Comparison of ENCODE assay signal across 24 cellular contexts in the genomic region with DNA sequence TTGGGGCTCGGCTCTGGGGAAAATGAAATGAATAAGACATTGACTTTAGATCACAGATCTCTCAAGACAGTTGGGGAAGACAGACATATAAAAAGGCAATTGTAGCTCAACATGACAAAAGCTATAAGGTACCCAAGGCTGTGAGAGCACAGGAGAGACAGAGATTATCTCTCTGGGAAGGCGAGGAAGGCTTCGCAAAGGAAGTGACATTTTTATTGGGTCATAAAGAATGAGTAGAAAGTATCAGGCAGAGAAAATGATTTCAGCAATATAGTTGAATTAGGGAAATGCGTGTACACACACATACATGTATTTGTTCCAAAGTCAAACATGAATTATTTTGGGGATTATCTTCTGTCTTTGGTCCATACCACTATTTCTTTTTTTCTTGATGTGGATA.
"Had no signal": no experiment of that assay in that cellular context is flagged by ENCODE, and none has a peak within 500 bp of the region (broad histone marks: within the 10 kb centered on the region; RNA-seq: fewer than 3 reads in every experiment).

No MANE protein-coding gene starts in this region.

- H3K9me3 ChIP-seq: colonic mucosa, esophagus muscularis mucosa, esophagus squamous epithelium, gastrocnemius medialis, gastroesophageal sphincter, heart left ventricle, heart right ventricle had no signal

- H3K4me3 ChIP-seq: colonic mucosa, coronary artery, dorsolateral prefrontal cortex, esophagus muscularis mucosa, esophagus squamous epithelium, gastrocnemius medialis, gastroesophageal sphincter, heart left ventricle, heart right ventricle had no signal

- H3K4me1 ChIP-seq: colonic mucosa, esophagus squamous epithelium, foreskin keratinocyte, gastrocnemius medialis, heart left ventricle, heart right ventricle had no signal

- H3K27ac Mint-ChIP-seq: dendritic cell treated with granulocyte-macrophage colony-stimulating factor and Interleukin-4, amounts not matched to agents 40 ng/mL and 50 ng/mL, for 4 days; effector memory CD8-positive, alpha-beta T cell; endodermal cell had no signal

- H3K9me3 Mint-ChIP-seq: dendritic cell treated with granulocyte-macrophage colony-stimulating factor and Interleukin-4, amounts not matched to agents 40 ng/mL and 50 ng/mL, for 4 days; endodermal cell had no signal

- H3K27me3 Mint-ChIP-seq: dendritic cell treated with granulocyte-macrophage colony-stimulating factor and Interleukin-4, amounts not matched to agents 40 ng/mL and 50 ng/mL, for 4 days; effector memory CD8-positive, alpha-beta T cell had no signal

- ATAC-seq: effector memory CD8-positive, alpha-beta T cell; esophagus mucosa; foreskin keratinocyte; gastrocnemius medialis; gastroesophageal sphincter; heart left ventricle; heart right ventricle had no signal

- H3K36me3 ChIP-seq: colonic mucosa, esophagus muscularis mucosa, esophagus squamous epithelium, gastrocnemius medialis, gastroesophageal sphincter, heart left ventricle, heart right ventricle had no signal

- DNase-seq: colonic mucosa; cortex of kidney; dermis blood vessel endothelial cell; dorsolateral prefrontal cortex; effector CD4-positive, alpha-beta T cell; effector CD8-positive, alpha-beta T cell; effector memory CD4-positive, alpha-beta T cell; effector memory CD8-positive, alpha-beta T cell; endodermal cell; erythroblast; esophagus squamous epithelium; foreskin fibroblast; foreskin keratinocyte; foreskin melanocyte; gastrocnemius medialis; glutamatergic neuron; head of caudate nucleus; heart left ventricle; heart right ventricle had no signal

- H3K4me3 Mint-ChIP-seq: dendritic cell treated with granulocyte-macrophage colony-stimulating factor and Interleukin-4, amounts not matched to agents 40 ng/mL and 50 ng/mL, for 4 days; effector memory CD8-positive, alpha-beta T cell; endodermal cell had no signal
